ENCODE assay signal across 15 cellular contexts in the genomic region with DNA sequence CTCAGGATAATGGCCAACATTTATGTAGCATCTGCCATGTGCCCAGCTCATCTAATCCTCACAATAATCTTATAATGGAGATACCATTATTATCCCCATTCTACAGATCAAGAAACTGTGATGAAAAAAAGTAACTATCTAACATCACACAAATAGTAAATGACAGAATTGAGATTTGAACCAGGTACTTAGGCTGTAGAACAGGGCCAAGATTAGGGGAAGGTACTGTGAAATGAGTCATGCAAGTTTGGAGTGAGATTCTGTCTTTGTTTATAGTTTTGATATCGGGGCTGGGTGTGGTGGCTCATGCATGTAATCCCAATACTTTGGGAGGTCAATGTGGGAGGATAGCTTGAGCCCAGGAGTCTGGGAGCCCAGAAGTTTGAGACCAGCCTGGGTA. TPM values are rescaled to one million over a fixed set of nuclear protein-coding genes. Genes with fewer than 3 reads are reported as not detected.
DNase-seq lines count a peak whose midpoint lies in the region; ATAC-seq and TF ChIP-seq lines count a peak whose summit lies in the region.
"Had no signal": no experiment of that assay in that cellular context is flagged by ENCODE, and none has a peak within 500 bp of the region (broad histone marks: within the 10 kb centered on the region; RNA-seq: fewer than 3 reads in every experiment).

No MANE protein-coding gene starts in this region.

- no peaks in the 10 kb centered on the region for H4K20me1 ChIP-seq in HCT116 (ENCODE audit: insufficient read depth)

- ATAC-seq in HCT116 (no peak), WTC11 (no peak)

- H3K27ac Mint-ChIP-seq in WTC11, result no peak overlapping the region
- H3K27ac Mint-ChIP-seq in neural crest cell (ENCODE audit: unreplicated experiment), result no peak overlapping the region
- H3K27ac Mint-ChIP-seq: B cell had no signal

- intact Hi-C loops in HCT116 (cut with micrococcal nuclease), result no loop called here

- no peak for TF ChIP-seq POLR2A in HCT116 (IDR thresholded peaks at IDR 0.05; ENCODE audit: borderline replicate concordance, extremely low read depth, insufficient read depth, insufficient read length)

- no peak overlapping the region for H3K4me2 ChIP-seq in HCT116 (ENCODE audit: low read length)

- CTCF ChIA-PET in HCT116 (lab: Charles Lee) (interaction anchor here (4.0 to 4.3 kb wide), 2 partner anchors 8 to 59 kb away, joined by 23 to 36 read pairs; no protein-coding TSS in a partner anchor), WTC11 (lab: Charles Lee) (interaction anchor here (1.2 to 4.1 kb wide), 5 partner anchors 18 to 72 kb away, joined by 4 to 71 read pairs (median 13); no protein-coding TSS in a partner anchor)

- TF ChIP-seq CTCF in HCT116 (IDR thresholded peaks at IDR 0.05 in 2 of 3, conservative IDR thresholded peaks at IDR 0.05 in 1 of 3; ENCODE audit: borderline replicate concordance in 1 of 3, insufficient read depth in 1 of 3, low read depth in 2 of 3, low read length in 2 of 3) (no peak), WTC11 (IDR thresholded peaks at IDR 0.05) (no peak), neural crest cell (conservative IDR thresholded peaks at IDR 0.05) (no peak)

- H3K9me3 ChIP-seq in HCT116 (ENCODE audit: control insufficient read depth in 1 of 2, insufficient read depth in 1 of 2, low read depth in 1 of 2, low read length in 2 of 2), result no peaks in the 10 kb centered on the region

- H3K4me3 Mint-ChIP-seq in WTC11 (peak overlapping the region; percentile 66; the same call in 1 of the 2 replicates), neural crest cell (peak overlapping the region; percentile 41)
- H3K4me3 Mint-ChIP-seq: B cell had no signal

- RAD21 ChIA-PET in HCT116 (lab: Charles Lee; ENCODE audit: low non-redundant PET in 1 of 2, low total read pairs in 2 of 2, uncharacterized antibody in 2 of 2, unreplicated experiment in 2 of 2), result no interaction called here

- no peaks in the 10 kb centered on the region for H3K27me3 ChIP-seq in HCT116 (ENCODE audit: insufficient read depth, low read length)

- H3K4me1 Mint-ChIP-seq in WTC11 (peaks cover 21% of the 10 kb centered on the region), neural crest cell (peaks cover 15% of the 10 kb centered on the region)

- DNase-seq in Daoy (ENCODE audit: low read depth) (peak; percentile 21), HCT116 (ENCODE audit: low read depth, low spot score) (no peak), WTC11 (ENCODE audit: low spot score) (no peak), neural crest cell (ENCODE audit: low read depth, low spot score) (no peak), activated gamma-delta T cell (lab: John Stamatoyannopoulos, UW) (no peak), NCI-H526 treated with DMSO at 0.1 percent for 48 hours (lab: John Stamatoyannopoulos, UW) (no peak)
- DNase-seq in activated effector memory CD4-positive, alpha-beta T cell treated with Interleukin-2 at 50 U/mL for 16 hours, result no peak
- DNase-seq: CD4-positive, alpha-beta T cell; EL; NCI-H1417; NCI-H1930; NCI-H2171; SIG-M5 had no signal

- H3K4me3 ChIP-seq in HCT116 (replicated peaks in 1 of 2; ENCODE audit: low read depth in 1 of 2, low read length in 2 of 2), result no peak overlapping the region
- H3K4me3 ChIP-seq: HAP-1 had no signal

- POLR2A ChIA-PET in HCT116 (lab: Charles Lee), result interaction anchor here (0.7 kb wide), 1 partner anchor 60 kb away, joined by 3 read pairs; no protein-coding TSS in a partner anchor
- POLR2A ChIA-PET in WTC11 (lab: Charles Lee), result no interaction called here

- no peaks in the 10 kb centered on the region for H3K36me3 ChIP-seq in HCT116 (ENCODE audit: control insufficient read depth in 1 of 2, insufficient read depth in 2 of 2, low read length in 2 of 2)
- H3K36me3 ChIP-seq: HAP-1 had no signal

- no peaks in the 10 kb centered on the region for H3K27me3 Mint-ChIP-seq in WTC11 (ENCODE audit: low read depth)
- peaks cover 12% of the 10 kb centered on the region for H3K27me3 Mint-ChIP-seq in neural crest cell (ENCODE audit: low read depth)
- H3K27me3 Mint-ChIP-seq: B cell; CD4-positive, alpha-beta T cell had no signal

- BruUV-seq in HCT116 (replicated peaks; lab: Mats Ljungman, UMichigan), result no TSS peak

- peaks cover 15% of the 10 kb centered on the region for H3K79me2 ChIP-seq in HCT116 (ENCODE audit: insufficient read depth, low read length)

- TF ChIP-seq RAD21 in HCT116 (IDR thresholded peaks at IDR 0.05; ENCODE audit: low read depth), result no peak

- H3K27ac ChIP-seq in HCT116 (ENCODE audit: low read depth, low read length), result no peak overlapping the region

- H3K9me2 ChIP-seq in HCT116 (ENCODE audit: insufficient read depth), result no peaks in the 10 kb centered on the region

- no peak overlapping the region for H3K9ac ChIP-seq in HCT116 (ENCODE audit: low read length)

- H3K4me1 ChIP-seq in HCT116 (ENCODE audit: control insufficient read depth in 1 of 2, insufficient read depth in 2 of 2, low read length in 2 of 2), result peaks cover 5 to 9% of the 10 kb centered on the region in 2 experiments; a peak in 2 of 4 replicates

- peak overlapping the region; percentile 100 for H2AFZ ChIP-seq in HCT116 (ENCODE audit: low read depth, low read length, poor library complexity, severe bottlenecking)

- H3K36me3 Mint-ChIP-seq in WTC11 (no peaks in the 10 kb centered on the region), neural crest cell (ENCODE audit: low read depth) (no peaks in the 10 kb centered on the region)

- no peaks in the 10 kb centered on the region for H3K9me3 Mint-ChIP-seq in WTC11
- no peaks in the 10 kb centered on the region for H3K9me3 Mint-ChIP-seq in neural crest cell
- H3K9me3 Mint-ChIP-seq: CD4-positive, alpha-beta T cell had no signal

TF ChIP-seq in HCT116, 20 proteins besides CTCF, POLR2A, EP300 and RAD21 (continues in another document):
- TF ChIP-seq CBX3 (IDR thresholded peaks at IDR 0.05; ENCODE audit: low read depth) (no peak), EZH2 (IDR thresholded peaks at IDR 0.05) (no peak), CEBPB (IDR thresholded peaks at IDR 0.05; ENCODE audit: low read depth) (no peak), SP1 (IDR thresholded peaks at IDR 0.05; ENCODE audit: low read depth) (no peak), TCF7L2 (IDR thresholded peaks at IDR 0.05; ENCODE audit: borderline replicate concordance, extremely low read depth, insufficient read depth, insufficient read length) (no peak), EZH2phosphoT487 (IDR thresholded peaks at IDR 0.05; ENCODE audit: borderline replicate concordance) (no peak), POLR2AphosphoS5 (IDR thresholded peaks at IDR 0.05; ENCODE audit: low read depth, low read length) (no peak), SIN3A (IDR thresholded peaks at IDR 0.05; ENCODE audit: low read depth) (no peak), EGR1 (IDR thresholded peaks at IDR 0.05; ENCODE audit: low read depth) (no peak), JUND (IDR thresholded peaks at IDR 0.05) (no peak), ZNF274 (IDR thresholded peaks at IDR 0.05; ENCODE audit: low read depth, low read length) (no peak), SRF (IDR thresholded peaks at IDR 0.05; ENCODE audit: low read depth) (no peak), YY1 (IDR thresholded peaks at IDR 0.05; ENCODE audit: extremely low read depth, insufficient replicate concordance, low read depth, low read length) (no peak), FOSL1 (IDR thresholded peaks at IDR 0.05; ENCODE audit: low read depth) (no peak), ZFX (IDR thresholded peaks at IDR 0.05) (no peak)
- TF ChIP-seq, protein P1, sequence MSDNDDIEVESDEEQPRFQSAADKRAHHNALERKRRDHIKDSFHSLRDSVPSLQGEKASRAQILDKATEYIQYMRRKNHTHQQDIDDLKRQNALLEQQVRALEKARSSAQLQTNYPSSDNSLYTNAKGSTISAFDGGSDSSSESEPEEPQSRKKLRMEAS (IDR thresholded peaks at IDR 0.05), result no peak

TF ChIP-seq in WTC11, 78 proteins besides CTCF, POLR2A, EP300 and RAD21:
- TF ChIP-seq FOXK1 (CRISPR knock-in tag; IDR thresholded peaks at IDR 0.05), result no peak

RNA-seq across cellular contexts. Expression of a gene that starts 1.3 kb away (rescaled TPM):
- 20.7 and 21.1 TPM in 2 replicates for total RNA-seq in Daoy (2014; rRNA removed; shearing (Covaris generic))
- total RNA-seq in HCT116 (2021; ENCODE audit: unreplicated experiment) (41.4 TPM), WTC11 (2021) (22.5 to 25.4 TPM (median 24.4 TPM) in 3 replicates), neural crest cell (11.0 and 13.6 TPM in 2 replicates)
- 10.9 and 13.9 TPM in 2 replicates for polyA plus RNA-seq in HCT116 (2012)

RNA-seq across cellular contexts. Expression of a gene that starts 45.4 kb away (rescaled TPM):
- 2.9 and 4.3 TPM in 2 replicates for total RNA-seq in Daoy (2014; rRNA removed; shearing (Covaris generic))
- total RNA-seq in HCT116 (2021; ENCODE audit: unreplicated experiment) (20.3 TPM), WTC11 (2021) (6.0 to 6.9 TPM (median 6.6 TPM) in 3 replicates), neural crest cell (3.4 and 4.7 TPM in 2 replicates)
- polyA plus RNA-seq in HCT116 (2012), result 11.4 and 12.7 TPM in 2 replicates
